In genomic region chr1:114153621-114154145, GRCh38 we compare ENCODE assay signal across 9 cellular contexts. TPM values are rescaled to one million over a fixed set of nuclear protein-coding genes. Genes with fewer than 3 reads are reported as not detected.
A peak's percentile ranks its signal among the peaks of the same experiment; 100 is the strongest.
DNase-seq lines count a peak whose midpoint lies in the region; ATAC-seq and TF ChIP-seq lines count a peak whose summit lies in the region.
"Had no signal": no experiment of that assay in that cellular context is flagged by ENCODE, and none has a peak within 500 bp of the region (broad histone marks: within the 10 kb centered on the region; RNA-seq: fewer than 3 reads in every experiment).

Gene SYT6, minus strand, starts transcription at chr1:114153869. Its CDS starts 97 bp downstream, at chr1:114153772.

- peak; percentile 15 for DNase-seq in activated CD4-positive, alpha-beta T cell treated with anti-CD3 and anti-CD28 coated beads for 36 hours
- no peak for DNase-seq in activated CD4-positive, alpha-beta T cell treated with anti-CD3 and anti-CD28 coated beads, Interleukin-2, amount 50 U/mL, for 48 hours
- DNase-seq in lower lobe of right lung, result no peak
- no peak for DNase-seq in NK-92 (lab: John Stamatoyannopoulos, UW; ENCODE audit: unreplicated experiment)
- DNase-seq in SJCRH30, result no peak
- DNase-seq: T1000 had no signal

- H3K4me3 ChIP-seq in lower lobe of right lung (peak within 1 kb of the TSS; percentile 50), thymus (ENCODE audit: low read length) (peak within 1 kb of the TSS; percentile 6), SJCRH30 (no peak within 1 kb of the TSS)

- H3K36me3 ChIP-seq in lower lobe of right lung, result no peaks in the 10 kb centered on the region
- no peaks in the 10 kb centered on the region for H3K36me3 ChIP-seq in thymus (ENCODE audit: control insufficient read depth, insufficient read depth)
- no peaks in the 10 kb centered on the region for H3K36me3 ChIP-seq in SJCRH30

- CTCF ChIA-PET in activated CD4-positive, alpha-beta T cell treated with anti-CD3 and anti-CD28 coated beads for 36 hours (lab: Charles Lee), result interaction anchor here (0.6 to 1.4 kb wide), 5 partner anchors 13 to 146 kb away, joined by 3 to 4 read pairs (median 3); no protein-coding TSS in a partner anchor

- intact Hi-C loops in activated CD4-positive, alpha-beta T cell treated with anti-CD3 and anti-CD28 coated beads for 36 hours (cut with DNase I, micrococcal nuclease), result loop anchor here in 1 of 2 experiments (10.0 kb wide), 1 partner anchor 179 kb away; the partner anchor contains the start of gene OLFML3
- intact Hi-C loops in lower lobe of right lung (cut with DNase I), result no loop called here

- H3K36me3 Mint-ChIP-seq in activated CD4-positive, alpha-beta T cell treated with anti-CD3 and anti-CD28 coated beads for 36 hours (ENCODE audit: low read depth), result no peaks in the 10 kb centered on the region
- no peaks in the 10 kb centered on the region for H3K36me3 Mint-ChIP-seq in brain

- no peaks in the 10 kb centered on the region for H3K9me3 Mint-ChIP-seq in activated CD4-positive, alpha-beta T cell treated with anti-CD3 and anti-CD28 coated beads for 36 hours (ENCODE audit: low read depth)
- peaks cover 0 to 2% (median 0%) of the 10 kb centered on the region in 5 experiments for H3K9me3 Mint-ChIP-seq in brain

- H3K9me3 ChIP-seq in lower lobe of right lung (no peaks in the 10 kb centered on the region), thymus (ENCODE audit: control insufficient read depth) (no peaks in the 10 kb centered on the region), SJCRH30 (replicated peaks) (no peaks in the 10 kb centered on the region)

- no peak within 1 kb of the TSS for H3K4me3 Mint-ChIP-seq in activated CD4-positive, alpha-beta T cell treated with anti-CD3 and anti-CD28 coated beads for 36 hours
- peak within 1 kb of the TSS; percentile 73 to 83 (median 82) for H3K4me3 Mint-ChIP-seq in brain

- peaks cover 10% of the 10 kb centered on the region for H3K4me1 Mint-ChIP-seq in activated CD4-positive, alpha-beta T cell treated with anti-CD3 and anti-CD28 coated beads for 36 hours
- H3K4me1 Mint-ChIP-seq in brain, result peaks cover 64% of the 10 kb centered on the region

- H3K27me3 Mint-ChIP-seq in activated CD4-positive, alpha-beta T cell treated with anti-CD3 and anti-CD28 coated beads for 36 hours, result peaks cover 68% of the 10 kb centered on the region
- H3K27me3 Mint-ChIP-seq in brain, result peaks cover 74% of the 10 kb centered on the region

- WGBS in thymus, result 3% methylated on average over 50 of the region's 50 CpGs

- no peak within 1 kb of the TSS for H3K27ac Mint-ChIP-seq in activated CD4-positive, alpha-beta T cell treated with anti-CD3 and anti-CD28 coated beads for 36 hours
- peak within 1 kb of the TSS in 3 of 5 experiments; percentile 4 to 83 (median 29) for H3K27ac Mint-ChIP-seq in brain

- peaks cover 32% of the 10 kb centered on the region for H3K4me1 ChIP-seq in lower lobe of right lung
- peaks cover 3% of the 10 kb centered on the region for H3K4me1 ChIP-seq in thymus (ENCODE audit: control insufficient read depth, insufficient read depth, low read length)
- no peaks in the 10 kb centered on the region for H3K4me1 ChIP-seq in SJCRH30

- peaks cover 77% of the 10 kb centered on the region for H3K27me3 ChIP-seq in lower lobe of right lung (ENCODE audit: low read depth)
- H3K27me3 ChIP-seq in thymus (ENCODE audit: control insufficient read depth, insufficient read depth), result peaks cover 59% of the 10 kb centered on the region
- no peaks in the 10 kb centered on the region for H3K27me3 ChIP-seq in SJCRH30

- H3K27ac ChIP-seq in lower lobe of right lung (no peak within 1 kb of the TSS), thymus (ENCODE audit: low read depth) (no peak within 1 kb of the TSS), SJCRH30 (no peak within 1 kb of the TSS)

- ATAC-seq in activated CD4-positive, alpha-beta T cell treated with anti-CD3 and anti-CD28 coated beads for 36 hours, result no peak
- ATAC-seq in lower lobe of right lung (peak; percentile 13 to 40), HG02610 (IDR thresholded peaks at IDR 0.05; ENCODE audit: unreplicated experiment) (no peak)

- TF ChIP-seq CTCF in brain (conservative IDR thresholded peaks at IDR 0.05), result peak in 1 of 2 experiments; percentile 14
- no peak for TF ChIP-seq CTCF in lower lobe of right lung (IDR thresholded peaks at IDR 0.05)

- POLR2A ChIA-PET in activated CD4-positive, alpha-beta T cell treated with anti-CD3 and anti-CD28 coated beads for 36 hours (lab: Charles Lee), result no interaction called here

RNA-seq across cellular contexts. Expression of gene SYT6, which starts in this region (rescaled TPM):
- total RNA-seq in activated CD4-positive, alpha-beta T cell treated with anti-CD3 and anti-CD28 coated beads for 36 hours, result not detected
- polyA plus RNA-seq in brain (ENCODE audit: insufficient read depth, low read depth, low replicate concordance) (0.75 TPM), thymus (0.11 TPM)
- not detected for total RNA-seq in lower lobe of right lung
- 0.04 and 0.08 TPM in 2 replicates for total RNA-seq in SJCRH30 (2014; rRNA removed; shearing (Covaris generic))

Comparison
In these comparisons a context has a peak if more than half of its experiments do, and no peak if none do; other contexts are left out.
1. Peak in DNase-seq in activated CD4-positive, alpha-beta T cell treated with anti-CD3 and anti-CD28 coated beads for 36 hours; RNA of the gene not detected or under 1 TPM.
2. Peak in ATAC-seq and H3K4me3 ChIP-seq in lower lobe of right lung; RNA of the gene not detected or under 1 TPM.